ENCODE assay signal across 8 cellular contexts in the genomic region with DNA sequence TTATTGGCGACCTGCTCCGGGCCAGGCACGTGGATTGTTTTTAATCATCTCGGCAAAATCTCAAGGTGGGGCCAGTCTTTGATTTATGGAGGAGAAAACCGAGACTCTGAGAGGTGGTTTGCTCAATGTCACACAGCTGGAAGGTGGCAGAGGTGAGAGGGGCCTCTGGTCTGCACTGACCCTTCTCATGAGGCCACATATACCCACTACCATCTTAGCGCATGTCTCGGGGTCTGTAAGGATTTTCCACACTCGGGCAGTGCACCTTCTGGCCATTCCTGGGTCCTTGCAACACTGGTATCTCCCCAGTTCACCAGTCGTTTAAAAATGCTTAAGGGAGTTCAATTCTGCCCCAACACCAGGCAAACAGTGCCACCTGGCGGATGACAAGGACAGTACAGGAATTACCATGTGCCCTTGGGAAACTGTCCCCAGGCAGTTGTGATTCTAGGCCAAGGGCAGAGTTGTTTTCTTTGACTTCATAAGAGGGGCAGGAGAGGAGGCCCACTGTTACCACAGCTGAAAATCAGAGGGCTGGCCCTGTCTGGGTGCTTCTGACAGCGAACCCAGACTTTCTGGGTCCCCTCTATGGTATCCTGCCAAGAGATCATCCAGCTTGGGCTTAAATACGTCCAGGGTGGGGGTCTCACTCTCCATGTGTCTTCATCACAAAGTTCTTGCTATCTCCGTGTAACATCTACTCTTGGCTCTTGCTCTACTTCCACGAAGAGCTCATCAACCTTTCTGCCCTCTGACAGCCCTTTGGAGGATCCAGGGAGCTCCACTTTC. TPM values are rescaled to one million over a fixed set of nuclear protein-coding genes. Genes with fewer than 3 reads are reported as not detected.
DNase-seq lines count a peak whose midpoint lies in the region; ATAC-seq and TF ChIP-seq lines count a peak whose summit lies in the region.

No MANE protein-coding gene starts in this region.

- no peak overlapping the region for H3T11ph ChIP-seq in H9 (ENCODE audit: low read length)

- no peak overlapping the region; a peak in 1 of 7 replicates for H3K27ac Mint-ChIP-seq in H9

- H3K27me3 ChIP-seq in H9 (ENCODE audit: insufficient read depth, low read length) = no peaks in the 10 kb centered on the region

- peaks cover 16 to 17% of the 10 kb centered on the region in 2 experiments for H3K4me1 Mint-ChIP-seq in H9

- H4K20me1 ChIP-seq in H9 (ENCODE audit: control insufficient read depth, insufficient read depth, insufficient read length) = no peaks in the 10 kb centered on the region

- ATAC-seq in activated CD4-positive, CD25-positive, alpha-beta regulatory T cell treated with anti-CD3 and anti-CD28 coated beads, Interleukin-2, amount 50 U/mL, for 24 hours = peak; percentile 64 to 87
- ATAC-seq in GM18498 (IDR thresholded peaks at IDR 0.05; ENCODE audit: unreplicated experiment) = no peak

- H3K4me1 ChIP-seq in H9 (ENCODE audit: insufficient read depth, low read length) = no peaks in the 10 kb centered on the region

- peaks cover 7% of the 10 kb centered on the region for H3K27me3 Mint-ChIP-seq in H9 (ENCODE audit: low read depth)

- no peak overlapping the region for H3K56ac ChIP-seq in H9 (ENCODE audit: insufficient read length, low read depth, low read length)

- no peak overlapping the region for H3K14ac ChIP-seq in H9 (ENCODE audit: insufficient read depth, low read length)

- no peak overlapping the region for H3K27ac ChIP-seq in H9 (ENCODE audit: insufficient read length, low read depth, low read length)

- H2AFZ ChIP-seq in H9 (ENCODE audit: low read length) = no peak overlapping the region

- H3K9me3 ChIP-seq in H9 (ENCODE audit: control insufficient read depth, low read depth, low read length) = no peaks in the 10 kb centered on the region

- no peak overlapping the region for H3K4me3 Mint-ChIP-seq in H9

- H3K23ac ChIP-seq in H9 (ENCODE audit: insufficient read length, low read depth, low read length) = no peak overlapping the region

- H3K79me1 ChIP-seq in H9 (ENCODE audit: insufficient read depth, low read depth, low read length, poor library complexity, severe bottlenecking) = no peaks in the 10 kb centered on the region

- H2BK120ac ChIP-seq in H9 (ENCODE audit: low read depth, low read length, poor library complexity, severe bottlenecking) = no peak overlapping the region

- H3K4ac ChIP-seq in H9 (ENCODE audit: low read depth, low read length) = no peak overlapping the region

- no peak overlapping the region for H2AK5ac ChIP-seq in H9 (ENCODE audit: insufficient read length, low read length)

- no peak overlapping the region for H4K91ac ChIP-seq in H9 (ENCODE audit: insufficient read length, low read depth, low read length)

- WGBS in H9 (ENCODE audit: extremely low coverage, insufficient read length, low lambda C conversion rate) = no CpG with 5 or more reads among the region's 14 CpGs

- H3K18ac ChIP-seq in H9 (ENCODE audit: insufficient read length, low read depth, low read length) = no peak overlapping the region

- H3K9ac ChIP-seq in H9 (ENCODE audit: extremely low read depth, insufficient read length, low read length) = no peak overlapping the region

- H4K8ac ChIP-seq in H9 (replicated peaks; ENCODE audit: insufficient read length, low read depth, low read length) = no peak overlapping the region

- H2BK12ac ChIP-seq in H9 (ENCODE audit: insufficient read length, low read depth, low read length) = no peak overlapping the region

- no peak overlapping the region for H2BK15ac ChIP-seq in H9 (ENCODE audit: low read depth, low read length)

- TF ChIP-seq CTCF in H9 (conservative IDR thresholded peaks at IDR 0.05) = peak; percentile 96

- H3K9me3 Mint-ChIP-seq in H9 = peaks cover 10 to 22% of the 10 kb centered on the region in 2 experiments

- H3K36me3 Mint-ChIP-seq in H9 (ENCODE audit: insufficient read depth in 1 of 3, low read depth in 3 of 3) = peaks cover 3 to 11% (median 4%) of the 10 kb centered on the region in 3 experiments; a peak in 4 of 7 replicates

- H2BK5ac ChIP-seq in H9 (ENCODE audit: insufficient read length, low read length) = no peak overlapping the region

- no peak overlapping the region for H3K4me2 ChIP-seq in H9 (ENCODE audit: insufficient read depth, insufficient read length, low read length)

- no peak overlapping the region for H2BK20ac ChIP-seq in H9 (ENCODE audit: low read depth, low read length, poor library complexity, severe bottlenecking)

- H4K5ac ChIP-seq in H9 (ENCODE audit: insufficient read length, low read depth, low read length) = no peak overlapping the region

- DNase-seq in AG08395 (ENCODE audit: low spot score) = peak; percentile 72
- peak; percentile 88 for DNase-seq in H9
- peak; percentile 68 to 87 for DNase-seq in NCI-H446 (lab: John Stamatoyannopoulos, UW)
- DNase-seq in cerebellar cortex (ENCODE audit: low spot score) = peak; percentile 90
- DNase-seq in kidney glomerular epithelial cell (lab: John Stamatoyannopoulos, UW) = peak; percentile 71
- DNase-seq in stimulated activated CD4-positive, alpha-beta T cell treated with anti-CD3 and anti-CD28 coated beads, Interleukin-1b, Interleukin-23, amount 100 ng/mL, for 48 hours = peak; percentile 81

- no peaks in the 10 kb centered on the region for H3K79me2 ChIP-seq in H9 (ENCODE audit: insufficient read depth, low read length)

- H3K23me2 ChIP-seq in H9 (ENCODE audit: insufficient read length, low read depth, low read length, poor library complexity, severe bottlenecking) = no peaks in the 10 kb centered on the region

RNA-seq across cellular contexts. Expression of a gene that starts 39.4 kb away (rescaled TPM):
- total RNA-seq in H9 (2021) = 1.5 and 1.9 TPM in 2 replicates

RNA-seq across cellular contexts. Expression of a gene that starts 50.3 kb away (rescaled TPM):
- total RNA-seq in H9 (2021) = 63.2 and 63.5 TPM in 2 replicates
